Comparison of ENCODE assay signal across 22 cellular contexts in genomic region chr2:11786191-11786590, GRCh38. TPM values are rescaled to one million over a fixed set of nuclear protein-coding genes. Genes with fewer than 3 reads are reported as not detected.
DNase-seq lines count a peak whose midpoint lies in the region; ATAC-seq and TF ChIP-seq lines count a peak whose summit lies in the region.
"Had no signal": no experiment of that assay in that cellular context is flagged by ENCODE, and none has a peak within 500 bp of the region (broad histone marks: within the 10 kb centered on the region; RNA-seq: fewer than 3 reads in every experiment).

No MANE protein-coding gene starts in this region.

- intact Hi-C loops in cardiac septum (cut with DNase I): no loop called here
- intact Hi-C loops in left ventricle myocardium superior (cut with micrococcal nuclease): no loop called here

- H3K27ac ChIP-seq in coronary artery: no peak overlapping the region
- H3K27ac ChIP-seq: BLaER1 had no signal

- H3K4me3 ChIP-seq in coronary artery: no peak overlapping the region
- H3K4me3 ChIP-seq: BLaER1, GM12878 had no signal

- ATAC-seq in left ventricle myocardium superior (no peak), GM19455 (IDR thresholded peaks at IDR 0.05; ENCODE audit: unreplicated experiment) (no peak)
- ATAC-seq: GM12878 had no signal

- DNase-seq in cardiac septum (ENCODE audit: low spot score) (peak; percentile 74), left ventricle myocardium superior (no peak), coronary artery (ENCODE audit: low spot score) (peak; percentile 40), mesenteric fat pad (ENCODE audit: low spot score) (peak; percentile 72), NCI-H748 treated with DMSO at 0.1 percent for 48 hours (lab: John Stamatoyannopoulos, UW) (no peak)
- DNase-seq: 8988T; ACHN; BE2C; C1 segment of cervical spinal cord; CD4-positive, alpha-beta memory T cell; CD4-positive, CD25-positive, alpha-beta regulatory T cell; CD8-positive, alpha-beta memory T cell; COR-L47; DMS 273 treated with DMSO at 0.1 percent for 48 hours; DMS153; DMS53; DND-41; EL; GDM1 had no signal

- no peak for TF ChIP-seq CTCF in coronary artery (IDR thresholded peaks at IDR 0.05)

RNA-seq across cellular contexts. Expression of gene LPIN1, which starts 39.8 kb away (rescaled TPM):
- total RNA-seq in cardiac septum (27.8 TPM), left ventricle myocardium superior (61.5 TPM), mesenteric fat pad (198 TPM)

Comparison
In these comparisons a context has a peak if more than half of its experiments do, and no peak if none do; other contexts are left out.
1. DNase-seq: peak in cardiac septum (single experiment), coronary artery (single experiment) and mesenteric fat pad (single experiment); none in left ventricle myocardium superior (single experiment) and NCI-H748 treated with DMSO at 0.1 percent for 48 hours (single experiment).